ENCODE assay signal across 1 cellular context in genomic region chr6:108592371-108593337, GRCh38.
A peak's percentile ranks its signal among the peaks of the same experiment; 100 is the strongest.
TF ChIP-seq lines count a peak whose summit lies in the region.

No MANE protein-coding gene starts in this region.

TF ChIP-seq in K562, 482 proteins besides CTCF, POLR2A, EP300 and RAD21:
- TF ChIP-seq, protein P1, sequence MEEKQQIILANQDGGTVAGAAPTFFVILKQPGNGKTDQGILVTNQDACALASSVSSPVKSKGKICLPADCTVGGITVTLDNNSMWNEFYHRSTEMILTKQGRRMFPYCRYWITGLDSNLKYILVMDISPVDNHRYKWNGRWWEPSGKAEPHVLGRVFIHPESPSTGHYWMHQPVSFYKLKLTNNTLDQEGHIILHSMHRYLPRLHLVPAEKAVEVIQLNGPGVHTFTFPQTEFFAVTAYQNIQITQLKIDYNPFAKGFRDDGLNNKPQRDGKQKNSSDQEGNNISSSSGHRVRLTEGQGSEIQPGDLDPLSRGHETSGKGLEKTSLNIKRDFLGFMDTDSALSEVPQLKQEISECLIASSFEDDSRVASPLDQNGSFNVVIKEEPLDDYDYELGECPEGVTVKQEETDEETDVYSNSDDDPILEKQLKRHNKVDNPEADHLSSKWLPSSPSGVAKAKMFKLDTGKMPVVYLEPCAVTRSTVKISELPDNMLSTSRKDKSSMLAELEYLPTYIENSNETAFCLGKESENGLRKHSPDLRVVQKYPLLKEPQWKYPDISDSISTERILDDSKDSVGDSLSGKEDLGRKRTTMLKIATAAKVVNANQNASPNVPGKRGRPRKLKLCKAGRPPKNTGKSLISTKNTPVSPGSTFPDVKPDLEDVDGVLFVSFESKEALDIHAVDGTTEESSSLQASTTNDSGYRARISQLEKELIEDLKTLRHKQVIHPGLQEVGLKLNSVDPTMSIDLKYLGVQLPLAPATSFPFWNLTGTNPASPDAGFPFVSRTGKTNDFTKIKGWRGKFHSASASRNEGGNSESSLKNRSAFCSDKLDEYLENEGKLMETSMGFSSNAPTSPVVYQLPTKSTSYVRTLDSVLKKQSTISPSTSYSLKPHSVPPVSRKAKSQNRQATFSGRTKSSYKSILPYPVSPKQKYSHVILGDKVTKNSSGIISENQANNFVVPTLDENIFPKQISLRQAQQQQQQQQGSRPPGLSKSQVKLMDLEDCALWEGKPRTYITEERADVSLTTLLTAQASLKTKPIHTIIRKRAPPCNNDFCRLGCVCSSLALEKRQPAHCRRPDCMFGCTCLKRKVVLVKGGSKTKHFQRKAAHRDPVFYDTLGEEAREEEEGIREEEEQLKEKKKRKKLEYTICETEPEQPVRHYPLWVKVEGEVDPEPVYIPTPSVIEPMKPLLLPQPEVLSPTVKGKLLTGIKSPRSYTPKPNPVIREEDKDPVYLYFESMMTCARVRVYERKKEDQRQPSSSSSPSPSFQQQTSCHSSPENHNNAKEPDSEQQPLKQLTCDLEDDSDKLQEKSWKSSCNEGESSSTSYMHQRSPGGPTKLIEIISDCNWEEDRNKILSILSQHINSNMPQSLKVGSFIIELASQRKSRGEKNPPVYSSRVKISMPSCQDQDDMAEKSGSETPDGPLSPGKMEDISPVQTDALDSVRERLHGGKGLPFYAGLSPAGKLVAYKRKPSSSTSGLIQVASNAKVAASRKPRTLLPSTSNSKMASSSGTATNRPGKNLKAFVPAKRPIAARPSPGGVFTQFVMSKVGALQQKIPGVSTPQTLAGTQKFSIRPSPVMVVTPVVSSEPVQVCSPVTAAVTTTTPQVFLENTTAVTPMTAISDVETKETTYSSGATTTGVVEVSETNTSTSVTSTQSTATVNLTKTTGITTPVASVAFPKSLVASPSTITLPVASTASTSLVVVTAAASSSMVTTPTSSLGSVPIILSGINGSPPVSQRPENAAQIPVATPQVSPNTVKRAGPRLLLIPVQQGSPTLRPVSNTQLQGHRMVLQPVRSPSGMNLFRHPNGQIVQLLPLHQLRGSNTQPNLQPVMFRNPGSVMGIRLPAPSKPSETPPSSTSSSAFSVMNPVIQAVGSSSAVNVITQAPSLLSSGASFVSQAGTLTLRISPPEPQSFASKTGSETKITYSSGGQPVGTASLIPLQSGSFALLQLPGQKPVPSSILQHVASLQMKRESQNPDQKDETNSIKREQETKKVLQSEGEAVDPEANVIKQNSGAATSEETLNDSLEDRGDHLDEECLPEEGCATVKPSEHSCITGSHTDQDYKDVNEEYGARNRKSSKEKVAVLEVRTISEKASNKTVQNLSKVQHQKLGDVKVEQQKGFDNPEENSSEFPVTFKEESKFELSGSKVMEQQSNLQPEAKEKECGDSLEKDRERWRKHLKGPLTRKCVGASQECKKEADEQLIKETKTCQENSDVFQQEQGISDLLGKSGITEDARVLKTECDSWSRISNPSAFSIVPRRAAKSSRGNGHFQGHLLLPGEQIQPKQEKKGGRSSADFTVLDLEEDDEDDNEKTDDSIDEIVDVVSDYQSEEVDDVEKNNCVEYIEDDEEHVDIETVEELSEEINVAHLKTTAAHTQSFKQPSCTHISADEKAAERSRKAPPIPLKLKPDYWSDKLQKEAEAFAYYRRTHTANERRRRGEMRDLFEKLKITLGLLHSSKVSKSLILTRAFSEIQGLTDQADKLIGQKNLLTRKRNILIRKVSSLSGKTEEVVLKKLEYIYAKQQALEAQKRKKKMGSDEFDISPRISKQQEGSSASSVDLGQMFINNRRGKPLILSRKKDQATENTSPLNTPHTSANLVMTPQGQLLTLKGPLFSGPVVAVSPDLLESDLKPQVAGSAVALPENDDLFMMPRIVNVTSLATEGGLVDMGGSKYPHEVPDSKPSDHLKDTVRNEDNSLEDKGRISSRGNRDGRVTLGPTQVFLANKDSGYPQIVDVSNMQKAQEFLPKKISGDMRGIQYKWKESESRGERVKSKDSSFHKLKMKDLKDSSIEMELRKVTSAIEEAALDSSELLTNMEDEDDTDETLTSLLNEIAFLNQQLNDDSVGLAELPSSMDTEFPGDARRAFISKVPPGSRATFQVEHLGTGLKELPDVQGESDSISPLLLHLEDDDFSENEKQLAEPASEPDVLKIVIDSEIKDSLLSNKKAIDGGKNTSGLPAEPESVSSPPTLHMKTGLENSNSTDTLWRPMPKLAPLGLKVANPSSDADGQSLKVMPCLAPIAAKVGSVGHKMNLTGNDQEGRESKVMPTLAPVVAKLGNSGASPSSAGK (IDR thresholded peaks at IDR 0.05), result peak; percentile 78
- TF ChIP-seq BHLHE40 (IDR thresholded peaks at IDR 0.05; ENCODE audit: low read length), result peak; percentile 65
- TF ChIP-seq CEBPB (tag; IDR thresholded peaks at IDR 0.05), result peak; percentile 43
- TF ChIP-seq EHMT2 (IDR thresholded peaks at IDR 0.05), result no peak
- TF ChIP-seq CEBPG (CRISPR knock-in tag; IDR thresholded peaks at IDR 0.05), result no peak
- peak; percentile 19 to 21; a peak in 2 of 4 replicates for TF ChIP-seq CEBPG (tag; conservative IDR thresholded peaks at IDR 0.05 in 1 of 2, IDR thresholded peaks at IDR 0.05 in 1 of 2)
- TF ChIP-seq, protein P2, sequence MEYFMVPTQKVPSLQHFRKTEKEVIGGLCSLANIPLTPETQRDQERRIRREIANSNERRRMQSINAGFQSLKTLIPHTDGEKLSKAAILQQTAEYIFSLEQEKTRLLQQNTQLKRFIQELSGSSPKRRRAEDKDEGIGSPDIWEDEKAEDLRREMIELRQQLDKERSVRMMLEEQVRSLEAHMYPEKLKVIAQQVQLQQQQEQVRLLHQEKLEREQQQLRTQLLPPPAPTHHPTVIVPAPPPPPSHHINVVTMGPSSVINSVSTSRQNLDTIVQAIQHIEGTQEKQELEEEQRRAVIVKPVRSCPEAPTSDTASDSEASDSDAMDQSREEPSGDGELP (CRISPR knock-in tag; IDR thresholded peaks at IDR 0.05; ENCODE audit: borderline replicate concordance), result peak; percentile 68
- TF ChIP-seq, protein P3, sequence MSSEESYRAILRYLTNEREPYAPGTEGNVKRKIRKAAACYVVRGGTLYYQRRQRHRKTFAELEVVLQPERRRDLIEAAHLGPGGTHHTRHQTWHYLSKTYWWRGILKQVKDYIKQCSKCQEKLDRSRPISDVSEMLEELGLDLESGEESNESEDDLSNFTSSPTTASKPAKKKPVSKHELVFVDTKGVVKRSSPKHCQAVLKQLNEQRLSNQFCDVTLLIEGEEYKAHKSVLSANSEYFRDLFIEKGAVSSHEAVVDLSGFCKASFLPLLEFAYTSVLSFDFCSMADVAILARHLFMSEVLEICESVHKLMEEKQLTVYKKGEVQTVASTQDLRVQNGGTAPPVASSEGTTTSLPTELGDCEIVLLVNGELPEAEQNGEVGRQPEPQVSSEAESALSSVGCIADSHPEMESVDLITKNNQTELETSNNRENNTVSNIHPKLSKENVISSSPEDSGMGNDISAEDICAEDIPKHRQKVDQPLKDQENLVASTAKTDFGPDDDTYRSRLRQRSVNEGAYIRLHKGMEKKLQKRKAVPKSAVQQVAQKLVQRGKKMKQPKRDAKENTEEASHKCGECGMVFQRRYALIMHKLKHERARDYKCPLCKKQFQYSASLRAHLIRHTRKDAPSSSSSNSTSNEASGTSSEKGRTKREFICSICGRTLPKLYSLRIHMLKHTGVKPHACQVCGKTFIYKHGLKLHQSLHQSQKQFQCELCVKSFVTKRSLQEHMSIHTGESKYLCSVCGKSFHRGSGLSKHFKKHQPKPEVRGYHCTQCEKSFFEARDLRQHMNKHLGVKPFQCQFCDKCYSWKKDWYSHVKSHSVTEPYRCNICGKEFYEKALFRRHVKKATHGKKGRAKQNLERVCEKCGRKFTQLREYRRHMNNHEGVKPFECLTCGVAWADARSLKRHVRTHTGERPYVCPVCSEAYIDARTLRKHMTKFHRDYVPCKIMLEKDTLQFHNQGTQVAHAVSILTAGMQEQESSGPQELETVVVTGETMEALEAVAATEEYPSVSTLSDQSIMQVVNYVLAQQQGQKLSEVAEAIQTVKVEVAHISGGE (CRISPR knock-in tag; IDR thresholded peaks at IDR 0.05), result peak in 1 of 3 experiments; percentile 42; a peak in 1 of 6 replicates
- TF ChIP-seq MIER1 (IDR thresholded peaks at IDR 0.05; ENCODE audit: low read depth), result no peak
- TF ChIP-seq HMBOX1 (IDR thresholded peaks at IDR 0.05), result peak; percentile 70; the same call in 1 of the 2 replicates
- TF ChIP-seq, protein P4, sequence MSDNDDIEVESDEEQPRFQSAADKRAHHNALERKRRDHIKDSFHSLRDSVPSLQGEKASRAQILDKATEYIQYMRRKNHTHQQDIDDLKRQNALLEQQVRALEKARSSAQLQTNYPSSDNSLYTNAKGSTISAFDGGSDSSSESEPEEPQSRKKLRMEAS (CRISPR knock-in tag; IDR thresholded peaks at IDR 0.05), result peak; percentile 60; the same call in 1 of the 2 replicates
- 0 out of 2 replicates have a peak, but pooled peaks have one; percentile 5 for TF ChIP-seq CBFA2T2 (conservative IDR thresholded peaks at IDR 0.05)
- peak; percentile 48 to 69; a peak in 2 of 4 replicates for TF ChIP-seq MNT (conservative IDR thresholded peaks at IDR 0.05)
- no peak for TF ChIP-seq GMEB1 (CRISPR knock-in tag; IDR thresholded peaks at IDR 0.05)
- peak; percentile 32 for TF ChIP-seq NFYB (IDR thresholded peaks at IDR 0.05; ENCODE audit: extremely low read depth, insufficient read length)
- peak; percentile 88 for TF ChIP-seq SOX6 (IDR thresholded peaks at IDR 0.05)
- peak; percentile 50; the same call in 1 of the 2 replicates for TF ChIP-seq MYC (IDR thresholded peaks at IDR 0.05; ENCODE audit: low read depth, low read length)
- no peak for TF ChIP-seq MYC (CRISPR knock-in tag; IDR thresholded peaks at IDR 0.05; ENCODE audit: borderline replicate concordance, low read depth)
- peak; percentile 87 for TF ChIP-seq L3MBTL2 (IDR thresholded peaks at IDR 0.05)
- TF ChIP-seq TBL1XR1 (IDR thresholded peaks at IDR 0.05; ENCODE audit: low read length in 2 of 2), result no peak
- TF ChIP-seq RAD51 (IDR thresholded peaks at IDR 0.05; ENCODE audit: borderline replicate concordance, low read depth), result 0 out of 2 replicates have a peak, but pooled peaks have one; percentile 11
- peak; percentile 67 for TF ChIP-seq USF1 (CRISPR knock-in tag; IDR thresholded peaks at IDR 0.05)
TF ChIP-seq in K562: peak in this region for 16.
